In genomic region chr14:32417956-32418552, GRCh38 we compare ENCODE assay signal across 11 cellular contexts.
DNase-seq lines count a peak whose midpoint lies in the region; ATAC-seq and TF ChIP-seq lines count a peak whose summit lies in the region.
"Had no signal": no experiment of that assay in that cellular context is flagged by ENCODE, and none has a peak within 500 bp of the region (broad histone marks: within the 10 kb centered on the region; RNA-seq: fewer than 3 reads in every experiment).

No MANE protein-coding gene starts in this region.

- no peaks in the 10 kb centered on the region for H3K27me3 ChIP-seq in esophagus muscularis mucosa

- H3K4me3 Mint-ChIP-seq in osteocyte (ENCODE audit: unreplicated experiment) = no peak overlapping the region
- no peak overlapping the region for H3K4me3 Mint-ChIP-seq in activated CD4-positive, alpha-beta T cell treated with anti-CD3 and anti-CD28 coated beads, Interleukin-2, amount 10 ng/mL, durations not matched to agents 7 days and 5 days
- H3K4me3 Mint-ChIP-seq in activated CD4-positive, alpha-beta T cell treated with anti-CD3 and anti-CD28 coated beads, Interleukin-2, amount 10 ng/mL, durations not matched to agents 24 days and 14 days = no peak overlapping the region
- H3K4me3 Mint-ChIP-seq: stimulated activated naive CD8-positive, alpha-beta T cell treated with anti-CD3 and anti-CD28 coated beads, Interleukin-15, Interleukin-2, amounts not matched to agents 100 ng/mL and 50 ng/mL, for 24 hours had no signal

- ATAC-seq in HG03045 (IDR thresholded peaks at IDR 0.05; ENCODE audit: unreplicated experiment) (no peak), HG02870 (IDR thresholded peaks at IDR 0.05; ENCODE audit: unreplicated experiment) (no peak)

- intact Hi-C loops in esophagus muscularis mucosa (cut with DNase I) = no loop called here
- intact Hi-C loops in activated CD4-positive, alpha-beta T cell treated with anti-CD3 and anti-CD28 coated beads, Interleukin-2, amount 10 ng/mL, durations not matched to agents 24 days and 14 days (cut with micrococcal nuclease) = no loop called here

- DNase-seq in ELR (ENCODE audit: low read depth) (peak; percentile 56), NCI-H2227 treated with DMSO at 0.1 percent for 48 hours (lab: John Stamatoyannopoulos, UW) (peak; percentile 13), esophagus muscularis mucosa (ENCODE audit: extremely low spot score) (no peak), osteocyte (ENCODE audit: extremely low spot score, unreplicated experiment) (no peak)
- DNase-seq in activated CD4-positive, alpha-beta T cell treated with anti-CD3 and anti-CD28 coated beads, Interleukin-2, amount 10 ng/mL, durations not matched to agents 7 days and 5 days = no peak
- no peak for DNase-seq in activated CD4-positive, alpha-beta T cell treated with anti-CD3 and anti-CD28 coated beads, Interleukin-2, amount 10 ng/mL, durations not matched to agents 24 days and 14 days
- DNase-seq: activated CD4-positive, alpha-beta T cell treated with anti-CD3 and anti-CD28 coated beads, Interleukin-2, amount 50 U/mL, for 1 hour; NCI-H2081 had no signal

- H3K27ac ChIP-seq in esophagus muscularis mucosa (replicated peaks in 1 of 4) = peak overlapping the region; percentile 23 to 57 (median 40)

- H3K36me3 Mint-ChIP-seq in osteocyte (ENCODE audit: unreplicated experiment) = peaks cover 2% of the 10 kb centered on the region
- no peaks in the 10 kb centered on the region for H3K36me3 Mint-ChIP-seq in activated CD4-positive, alpha-beta T cell treated with anti-CD3 and anti-CD28 coated beads, Interleukin-2, amount 10 ng/mL, durations not matched to agents 7 days and 5 days (ENCODE audit: low read depth)
- no peaks in the 10 kb centered on the region for H3K36me3 Mint-ChIP-seq in activated CD4-positive, alpha-beta T cell treated with anti-CD3 and anti-CD28 coated beads, Interleukin-2, amount 10 ng/mL, durations not matched to agents 24 days and 14 days (ENCODE audit: low read depth)

- H3K4me1 Mint-ChIP-seq in osteocyte (ENCODE audit: unreplicated experiment) = peaks cover 24% of the 10 kb centered on the region
- no peaks in the 10 kb centered on the region for H3K4me1 Mint-ChIP-seq in activated CD4-positive, alpha-beta T cell treated with anti-CD3 and anti-CD28 coated beads, Interleukin-2, amount 10 ng/mL, durations not matched to agents 7 days and 5 days
- H3K4me1 Mint-ChIP-seq in activated CD4-positive, alpha-beta T cell treated with anti-CD3 and anti-CD28 coated beads, Interleukin-2, amount 10 ng/mL, durations not matched to agents 24 days and 14 days = no peaks in the 10 kb centered on the region

- peaks cover 6 to 38% (median 34%) of the 10 kb centered on the region in 4 donors for H3K4me1 ChIP-seq in esophagus muscularis mucosa

- peak overlapping the region; percentile 52 for H3K27ac Mint-ChIP-seq in osteocyte (ENCODE audit: unreplicated experiment)
- H3K27ac Mint-ChIP-seq in activated CD4-positive, alpha-beta T cell treated with anti-CD3 and anti-CD28 coated beads, Interleukin-2, amount 10 ng/mL, durations not matched to agents 7 days and 5 days = no peak overlapping the region
- H3K27ac Mint-ChIP-seq in activated CD4-positive, alpha-beta T cell treated with anti-CD3 and anti-CD28 coated beads, Interleukin-2, amount 10 ng/mL, durations not matched to agents 24 days and 14 days = no peak overlapping the region
- H3K27ac Mint-ChIP-seq: stimulated activated naive CD8-positive, alpha-beta T cell treated with anti-CD3 and anti-CD28 coated beads, Interleukin-15, Interleukin-2, amounts not matched to agents 100 ng/mL and 50 ng/mL, for 24 hours had no signal

- H3K9me3 Mint-ChIP-seq in osteocyte (ENCODE audit: unreplicated experiment) = peaks cover 7% of the 10 kb centered on the region
- H3K9me3 Mint-ChIP-seq in activated CD4-positive, alpha-beta T cell treated with anti-CD3 and anti-CD28 coated beads, Interleukin-2, amount 10 ng/mL, durations not matched to agents 7 days and 5 days = peaks cover 3% of the 10 kb centered on the region
- no peaks in the 10 kb centered on the region for H3K9me3 Mint-ChIP-seq in activated CD4-positive, alpha-beta T cell treated with anti-CD3 and anti-CD28 coated beads, Interleukin-2, amount 10 ng/mL, durations not matched to agents 24 days and 14 days
- H3K9me3 Mint-ChIP-seq: stimulated activated naive CD8-positive, alpha-beta T cell treated with anti-CD3 and anti-CD28 coated beads, Interleukin-15, Interleukin-2, amounts not matched to agents 100 ng/mL and 50 ng/mL, for 24 hours had no signal

- TF ChIP-seq POLR2A in esophagus muscularis mucosa (IDR thresholded peaks at IDR 0.05; ENCODE audit: low read depth) = no peak

- WGBS in esophagus muscularis mucosa = 45% methylated on average over 4 of the region's 4 CpGs

- H3K27me3 Mint-ChIP-seq in osteocyte (ENCODE audit: unreplicated experiment) = no peaks in the 10 kb centered on the region
- peaks cover 3% of the 10 kb centered on the region for H3K27me3 Mint-ChIP-seq in activated CD4-positive, alpha-beta T cell treated with anti-CD3 and anti-CD28 coated beads, Interleukin-2, amount 10 ng/mL, durations not matched to agents 7 days and 5 days
- peaks cover 2% of the 10 kb centered on the region for H3K27me3 Mint-ChIP-seq in activated CD4-positive, alpha-beta T cell treated with anti-CD3 and anti-CD28 coated beads, Interleukin-2, amount 10 ng/mL, durations not matched to agents 24 days and 14 days
- H3K27me3 Mint-ChIP-seq: stimulated activated naive CD8-positive, alpha-beta T cell treated with anti-CD3 and anti-CD28 coated beads, Interleukin-15, Interleukin-2, amounts not matched to agents 100 ng/mL and 50 ng/mL, for 24 hours had no signal

- TF ChIP-seq EP300 in esophagus muscularis mucosa (IDR thresholded peaks at IDR 0.05) = no peak

- CTCF ChIA-PET in activated CD4-positive, alpha-beta T cell treated with anti-CD3 and anti-CD28 coated beads, Interleukin-2, amount 10 ng/mL, durations not matched to agents 7 days and 5 days (lab: Charles Lee) = no interaction called here

- no peaks in the 10 kb centered on the region for H3K36me3 ChIP-seq in esophagus muscularis mucosa

- peaks cover 0 to 7% (median 0%) of the 10 kb centered on the region in 4 donors for H3K9me3 ChIP-seq in esophagus muscularis mucosa

- POLR2A ChIA-PET in activated CD4-positive, alpha-beta T cell treated with anti-CD3 and anti-CD28 coated beads, Interleukin-2, amount 10 ng/mL, durations not matched to agents 7 days and 5 days (lab: Charles Lee) = interaction anchor here (0.6 kb wide), 1 partner anchor 51 kb away, joined by 3 read pairs; no protein-coding TSS in a partner anchor

- TF ChIP-seq CTCF in esophagus muscularis mucosa (IDR thresholded peaks at IDR 0.05) (no peak), osteocyte (IDR thresholded peaks at IDR 0.05) (no peak)

- no peak overlapping the region for H3K4me3 ChIP-seq in esophagus muscularis mucosa

Comparison
In these comparisons a context has a peak if more than half of its experiments do, and no peak if none do; other contexts are left out.
1. DNase-seq: peak in ELR (single experiment) and NCI-H2227 treated with DMSO at 0.1 percent for 48 hours (single experiment); none in esophagus muscularis mucosa (single experiment), osteocyte (single experiment), activated CD4-positive, alpha-beta T cell treated with anti-CD3 and anti-CD28 coated beads, Interleukin-2, amount 10 ng/mL, durations not matched to agents 7 days and 5 days (single experiment) and activated CD4-positive, alpha-beta T cell treated with anti-CD3 and anti-CD28 coated beads, Interleukin-2, amount 10 ng/mL, durations not matched to agents 24 days and 14 days (single experiment).